ENCODE assay signal across 9 cellular contexts in the genomic region with DNA sequence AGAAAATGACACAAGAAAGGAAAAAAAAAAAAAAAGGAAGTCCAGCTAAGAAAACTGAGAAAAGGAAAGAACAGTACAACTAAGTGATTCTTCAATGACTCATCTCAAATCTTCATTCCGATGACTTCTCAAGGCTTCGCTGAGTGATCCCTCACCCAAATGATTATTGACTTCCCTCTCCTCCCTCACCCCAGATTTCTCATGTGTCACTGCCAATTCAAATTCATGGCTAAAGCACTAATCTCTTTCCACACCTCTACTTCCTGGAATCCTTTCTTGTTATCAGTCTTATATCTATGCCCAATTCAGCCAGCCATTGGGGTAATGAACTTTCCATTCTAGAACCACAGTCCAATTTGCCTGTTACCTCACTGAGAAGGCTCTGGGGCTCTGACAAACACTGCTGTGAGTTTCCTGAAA. TPM values are rescaled to one million over a fixed set of nuclear protein-coding genes. Genes with fewer than 3 reads are reported as not detected.
DNase-seq lines count a peak whose midpoint lies in the region; ATAC-seq and TF ChIP-seq lines count a peak whose summit lies in the region.
"Had no signal": no experiment of that assay in that cellular context is flagged by ENCODE, and none has a peak within 500 bp of the region (broad histone marks: within the 10 kb centered on the region; RNA-seq: fewer than 3 reads in every experiment).

No MANE protein-coding gene starts in this region.

- no peaks in the 10 kb centered on the region for H3K9me3 ChIP-seq in lung (ENCODE audit: control insufficient read depth in 2 of 2, insufficient read depth in 1 of 2, low read length in 1 of 2)

- no peak overlapping the region for H3K27ac Mint-ChIP-seq in endothelial cell (ENCODE audit: unreplicated experiment)
- H3K27ac Mint-ChIP-seq: brain had no signal

- DNase-seq in OCI-M1 (lab: John Stamatoyannopoulos, UW) (peak; percentile 80), lung (ENCODE audit: low spot score) (no peak), endothelial cell (ENCODE audit: low spot score) (no peak), NCI-H774 (lab: John Stamatoyannopoulos, UW) (no peak)
- DNase-seq in activated CD4-positive, alpha-beta T cell treated with anti-CD3 and anti-CD28 coated beads, Interleukin-2, amount 50 U/mL, for 1 hour, result no peak
- no peak for DNase-seq in activated CD4-positive, alpha-beta T cell treated with anti-CD3 and anti-CD28 coated beads for 4 hours

- H3K4me3 Mint-ChIP-seq in endothelial cell (ENCODE audit: unreplicated experiment), result no peak overlapping the region
- H3K4me3 Mint-ChIP-seq: brain had no signal

- no peaks in the 10 kb centered on the region for H3K36me3 ChIP-seq in lung (ENCODE audit: control insufficient read depth in 2 of 2, insufficient read depth in 2 of 2, low read length in 2 of 2)

- 38 to 64% methylated on average over 2 of the region's 2 CpGs for WGBS in lung, 2 donors

- peaks cover 6% of the 10 kb centered on the region for H3K4me1 Mint-ChIP-seq in endothelial cell (ENCODE audit: unreplicated experiment)
- H3K4me1 Mint-ChIP-seq: brain had no signal

- ATAC-seq in GM18861 (IDR thresholded peaks at IDR 0.05; ENCODE audit: unreplicated experiment) (peak; percentile 62), HG02840 (IDR thresholded peaks at IDR 0.05; ENCODE audit: low FRiP score, unreplicated experiment) (peak; percentile 47), lung (ENCODE audit: insufficient read depth, low FRiP score) (peak; percentile 59)

- TF ChIP-seq CTCF in lung (IDR thresholded peaks at IDR 0.05; ENCODE audit: control extremely low read depth, extremely low read depth), result no peak
- no peak for TF ChIP-seq CTCF in endothelial cell (IDR thresholded peaks at IDR 0.05; ENCODE audit: unreplicated experiment)

- no peaks in the 10 kb centered on the region for H3K27me3 Mint-ChIP-seq in endothelial cell (ENCODE audit: unreplicated experiment)

- peaks cover 5% of the 10 kb centered on the region for H3K9me3 Mint-ChIP-seq in endothelial cell (ENCODE audit: unreplicated experiment)

- no peak overlapping the region for H3K4me3 ChIP-seq in lung

- H3K36me3 Mint-ChIP-seq in endothelial cell (ENCODE audit: low read depth, unreplicated experiment), result peaks cover 12% of the 10 kb centered on the region
- H3K36me3 Mint-ChIP-seq: brain had no signal

- no peaks in the 10 kb centered on the region for H3K4me1 ChIP-seq in lung (ENCODE audit: control insufficient read depth in 2 of 2, insufficient read depth in 2 of 2, low read length in 2 of 2)

- H3K27me3 ChIP-seq in lung (ENCODE audit: control insufficient read depth, insufficient read depth), result no peaks in the 10 kb centered on the region

- H3K27ac ChIP-seq in lung (ENCODE audit: low read depth in 1 of 2, low read length in 1 of 2), result no peak overlapping the region

RNA-seq across cellular contexts. Expression of a gene that starts 7.2 kb away (rescaled TPM):
- total RNA-seq in lung, result under 1 TPM; 0.15 to 0.37 TPM
- under 1 TPM; 0.02 TPM for polyA plus RNA-seq in lung
- 1.9 TPM for total RNA-seq in endothelial cell (ENCODE audit: unreplicated experiment)

RNA-seq across cellular contexts. Expression of a gene that starts 31.0 kb away (rescaled TPM):
- total RNA-seq in lung (1 to 10 TPM; 1.5 to 6.5 TPM), endothelial cell (ENCODE audit: unreplicated experiment) (not detected)
- polyA plus RNA-seq in lung, result 10 to 100 TPM in 1 of 2 donors, 1 to 10 TPM in 1; 1.5 to 17.2 TPM
